Comparison of ENCODE assay signal across 8 cellular contexts in genomic region chr7:116863168-116863670, GRCh38. TPM values are rescaled to one million over a fixed set of nuclear protein-coding genes. Genes with fewer than 3 reads are reported as not detected.
DNase-seq lines count a peak whose midpoint lies in the region; ATAC-seq and TF ChIP-seq lines count a peak whose summit lies in the region.

No MANE protein-coding gene starts in this region.

- H3K36me3 Mint-ChIP-seq in CD4-positive, CD25-positive, alpha-beta regulatory T cell: no peaks in the 10 kb centered on the region
- H3K36me3 Mint-ChIP-seq in activated T-helper 1 cell treated with anti-CD3 and anti-CD28 coated beads, Interleukin-12 subunit alpha, Interleukin-12 subunit beta, Interleukin-2, Interleukin-4 antibody, amounts not matched to agents 30 ng/mL and 10 ng/mL and 1 ng/mL, durations not matched to agents 14 hours and 24 hours and 36 hours (ENCODE audit: low read depth): peaks cover 13% of the 10 kb centered on the region
- no peaks in the 10 kb centered on the region for H3K36me3 Mint-ChIP-seq in glutamatergic neuron (ENCODE audit: unreplicated experiment)

- no peak for ATAC-seq in CD4-positive, CD25-positive, alpha-beta regulatory T cell (ENCODE audit: low read depth in 2 of 2)
- ATAC-seq in GM19395 (IDR thresholded peaks at IDR 0.05; ENCODE audit: unreplicated experiment): peak; percentile 12

- peaks cover 39% of the 10 kb centered on the region for H3K79me2 ChIP-seq in parathyroid adenoma

- no peaks in the 10 kb centered on the region for H3K9me3 ChIP-seq in CD4-positive, CD25-positive, alpha-beta regulatory T cell (ENCODE audit: control insufficient read depth in 2 of 2, low read length in 2 of 2)
- no peaks in the 10 kb centered on the region for H3K9me3 ChIP-seq in parathyroid adenoma (ENCODE audit: control insufficient read depth, low read length)

- H3K27me3 ChIP-seq in CD4-positive, CD25-positive, alpha-beta regulatory T cell (ENCODE audit: control insufficient read depth, insufficient read depth, low read length): no peaks in the 10 kb centered on the region
- no peaks in the 10 kb centered on the region for H3K27me3 ChIP-seq in parathyroid adenoma (ENCODE audit: control insufficient read depth, insufficient read depth, low read length)

- H3K9me3 Mint-ChIP-seq in CD4-positive, CD25-positive, alpha-beta regulatory T cell: peaks cover 0 to 1% (median 0%) of the 10 kb centered on the region in 7 donors
- no peaks in the 10 kb centered on the region for H3K9me3 Mint-ChIP-seq in activated T-helper 1 cell treated with anti-CD3 and anti-CD28 coated beads, Interleukin-12 subunit alpha, Interleukin-12 subunit beta, Interleukin-2, Interleukin-4 antibody, amounts not matched to agents 30 ng/mL and 10 ng/mL and 1 ng/mL, durations not matched to agents 14 hours and 24 hours and 36 hours
- H3K9me3 Mint-ChIP-seq in glutamatergic neuron (ENCODE audit: unreplicated experiment): peaks cover 16% of the 10 kb centered on the region

- peak overlapping the region; percentile 88 to 98 (median 97) for H3K27ac Mint-ChIP-seq in CD4-positive, CD25-positive, alpha-beta regulatory T cell
- H3K27ac Mint-ChIP-seq in activated T-helper 1 cell treated with anti-CD3 and anti-CD28 coated beads, Interleukin-12 subunit alpha, Interleukin-12 subunit beta, Interleukin-2, Interleukin-4 antibody, amounts not matched to agents 30 ng/mL and 10 ng/mL and 1 ng/mL, durations not matched to agents 14 hours and 24 hours and 36 hours: peak overlapping the region; percentile 88
- peak overlapping the region; percentile 98 for H3K27ac Mint-ChIP-seq in glutamatergic neuron (ENCODE audit: unreplicated experiment)

- peak in 1 of 3 donors; percentile 20 for DNase-seq in CD4-positive, CD25-positive, alpha-beta regulatory T cell
- DNase-seq in LHCN-M2 (ENCODE audit: low read depth) (peak; percentile 45), glutamatergic neuron (peak; percentile 28), GOT3 (lab: John Stamatoyannopoulos, UW) (no peak), SKM-1 treated with dmso at 0.1 percent for 144 hours (lab: John Stamatoyannopoulos, UW; ENCODE audit: unreplicated experiment) (no peak)
- no peak for DNase-seq in activated T-helper 1 cell treated with anti-CD3 and anti-CD28 coated beads, Interleukin-12 subunit alpha, Interleukin-12 subunit beta, Interleukin-2, Interleukin-4 antibody, amounts not matched to agents 30 ng/mL and 10 ng/mL and 1 ng/mL, durations not matched to agents 14 hours and 24 hours and 36 hours (ENCODE audit: low spot score)

- peaks cover 7% of the 10 kb centered on the region for H3K27me3 Mint-ChIP-seq in CD4-positive, CD25-positive, alpha-beta regulatory T cell
- peaks cover 15% of the 10 kb centered on the region for H3K27me3 Mint-ChIP-seq in activated T-helper 1 cell treated with anti-CD3 and anti-CD28 coated beads, Interleukin-12 subunit alpha, Interleukin-12 subunit beta, Interleukin-2, Interleukin-4 antibody, amounts not matched to agents 30 ng/mL and 10 ng/mL and 1 ng/mL, durations not matched to agents 14 hours and 24 hours and 36 hours (ENCODE audit: insufficient read depth)
- H3K27me3 Mint-ChIP-seq in glutamatergic neuron (ENCODE audit: unreplicated experiment): peaks cover 9% of the 10 kb centered on the region

- H3K4me2 ChIP-seq in parathyroid adenoma (ENCODE audit: low read length): peak overlapping the region; percentile 83

- TF ChIP-seq CTCF in glutamatergic neuron (IDR thresholded peaks at IDR 0.05; ENCODE audit: partially characterized antibody, unreplicated experiment) (no peak), parathyroid adenoma (IDR thresholded peaks at IDR 0.05) (no peak)

- H3K9ac ChIP-seq in parathyroid adenoma: peak overlapping the region; percentile 21

- H3K4me1 ChIP-seq in CD4-positive, CD25-positive, alpha-beta regulatory T cell (ENCODE audit: control insufficient read depth, insufficient read depth, low read length, poor library complexity, severe bottlenecking): peaks cover 50% of the 10 kb centered on the region
- peaks cover 3% of the 10 kb centered on the region for H3K4me1 ChIP-seq in parathyroid adenoma

- peak overlapping the region; percentile 97 for H3K4me3 ChIP-seq in CD4-positive, CD25-positive, alpha-beta regulatory T cell (ENCODE audit: low read depth, low read length)
- peak overlapping the region; percentile 85 for H3K4me3 ChIP-seq in parathyroid adenoma (ENCODE audit: low read depth, low read length)

- H3K27ac ChIP-seq in CD4-positive, CD25-positive, alpha-beta regulatory T cell (ENCODE audit: insufficient read depth, low read length, poor library complexity, severe bottlenecking): peak overlapping the region; percentile 78
- peak overlapping the region; percentile 95 for H3K27ac ChIP-seq in parathyroid adenoma

- H3K4me3 Mint-ChIP-seq in CD4-positive, CD25-positive, alpha-beta regulatory T cell: peak overlapping the region; percentile 96 to 100 (median 98)
- peak overlapping the region; percentile 93 for H3K4me3 Mint-ChIP-seq in activated T-helper 1 cell treated with anti-CD3 and anti-CD28 coated beads, Interleukin-12 subunit alpha, Interleukin-12 subunit beta, Interleukin-2, Interleukin-4 antibody, amounts not matched to agents 30 ng/mL and 10 ng/mL and 1 ng/mL, durations not matched to agents 14 hours and 24 hours and 36 hours
- peak overlapping the region; percentile 98 for H3K4me3 Mint-ChIP-seq in glutamatergic neuron (ENCODE audit: unreplicated experiment)

- peaks cover 44 to 75% (median 53%) of the 10 kb centered on the region in 4 donors for H3K4me1 Mint-ChIP-seq in CD4-positive, CD25-positive, alpha-beta regulatory T cell
- peaks cover 40% of the 10 kb centered on the region for H3K4me1 Mint-ChIP-seq in activated T-helper 1 cell treated with anti-CD3 and anti-CD28 coated beads, Interleukin-12 subunit alpha, Interleukin-12 subunit beta, Interleukin-2, Interleukin-4 antibody, amounts not matched to agents 30 ng/mL and 10 ng/mL and 1 ng/mL, durations not matched to agents 14 hours and 24 hours and 36 hours (ENCODE audit: low read depth)
- H3K4me1 Mint-ChIP-seq in glutamatergic neuron (ENCODE audit: low read depth, unreplicated experiment): peaks cover 25% of the 10 kb centered on the region

- intact Hi-C loops in activated T-helper 1 cell treated with anti-CD3 and anti-CD28 coated beads, Interleukin-12 subunit alpha, Interleukin-12 subunit beta, Interleukin-2, Interleukin-4 antibody, amounts not matched to agents 30 ng/mL and 10 ng/mL and 1 ng/mL, durations not matched to agents 14 hours and 24 hours and 36 hours (cut with micrococcal nuclease): loop anchor here (2.0 to 5.0 kb wide), 5 partner anchors 34 to 1322 kb away; partner anchors contain the start of gene LSM8

- H2AFZ ChIP-seq in parathyroid adenoma: peak overlapping the region; percentile 98

- no peaks in the 10 kb centered on the region for H3K36me3 ChIP-seq in CD4-positive, CD25-positive, alpha-beta regulatory T cell (ENCODE audit: control insufficient read depth, insufficient read depth, low read length)
- H3K36me3 ChIP-seq in parathyroid adenoma (ENCODE audit: control insufficient read depth, insufficient read depth, low read length): no peaks in the 10 kb centered on the region

RNA-seq across cellular contexts. Expression of gene CAPZA2, which starts 0.8 kb away (rescaled TPM):
- total RNA-seq in CD4-positive, CD25-positive, alpha-beta regulatory T cell: 118 TPM
- polyA plus RNA-seq in CD4-positive, CD25-positive, alpha-beta regulatory T cell: 100 to 1,000 TPM; 217 to 267 (median 230) TPM
- 174 and 211 TPM in 2 replicates for total RNA-seq in LHCN-M2 (2014; rRNA removed)
- polyA plus RNA-seq in LHCN-M2 (2012): 97.2 TPM
- total RNA-seq in activated T-helper 1 cell treated with anti-CD3 and anti-CD28 coated beads, Interleukin-12 subunit alpha, Interleukin-12 subunit beta, Interleukin-2, Interleukin-4 antibody, amounts not matched to agents 30 ng/mL and 10 ng/mL and 1 ng/mL, durations not matched to agents 14 hours and 24 hours and 36 hours: 143 and 165 TPM in 2 replicates
- 142 TPM for total RNA-seq in glutamatergic neuron (ENCODE audit: unreplicated experiment)

Comparison
In these comparisons a context has a peak if more than half of its experiments do, and no peak if none do; other contexts are left out.
1. DNase-seq: peak in LHCN-M2 (single experiment) and glutamatergic neuron (single experiment); none in activated T-helper 1 cell treated with anti-CD3 and anti-CD28 coated beads, Interleukin-12 subunit alpha, Interleukin-12 subunit beta, Interleukin-2, Interleukin-4 antibody, amounts not matched to agents 30 ng/mL and 10 ng/mL and 1 ng/mL, durations not matched to agents 14 hours and 24 hours and 36 hours (single experiment), GOT3 (single experiment) and SKM-1 treated with dmso at 0.1 percent for 144 hours (single experiment).
2. Peak in every context shown above with its lines, with median percentiles within 50 percentile points of each other: H3K27ac Mint-ChIP-seq and H3K4me3 Mint-ChIP-seq.